Comparison of ENCODE assay signal across 18 cellular contexts in the genomic region with DNA sequence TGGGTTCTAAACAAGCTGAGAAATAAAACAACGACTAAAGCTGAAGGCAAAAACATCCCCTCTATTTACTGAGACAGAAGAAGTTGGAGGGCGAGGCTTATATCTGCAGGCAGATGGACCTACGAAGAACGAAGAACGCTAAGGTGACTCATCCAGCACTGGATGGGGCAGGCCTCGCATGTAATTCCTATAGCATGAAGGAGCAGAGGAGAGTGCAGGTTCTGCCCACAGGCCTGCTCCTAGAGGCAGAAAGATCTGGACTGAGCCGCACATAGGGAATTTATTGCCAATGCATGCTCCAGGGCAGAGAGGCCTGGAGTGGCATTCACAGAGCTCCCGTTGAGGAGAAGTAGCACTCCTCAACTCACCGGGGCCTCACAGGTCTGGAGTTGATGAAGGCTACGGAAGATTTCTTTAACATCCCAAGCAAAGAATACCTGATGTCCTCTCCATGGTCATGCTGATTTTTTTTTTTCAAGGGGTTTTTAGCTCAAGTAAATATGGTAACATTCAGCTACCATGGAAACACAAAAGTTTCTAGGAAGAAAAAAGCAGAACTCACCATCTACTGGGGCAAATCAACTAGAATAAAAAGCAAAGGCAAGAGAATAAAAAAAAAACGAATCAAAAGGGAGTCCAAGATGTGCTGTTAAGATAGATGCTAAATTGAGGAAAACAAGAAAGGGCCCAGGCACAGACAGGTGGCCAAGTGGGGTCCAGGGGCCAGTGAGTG. TPM values are rescaled to one million over a fixed set of nuclear protein-coding genes. Genes with fewer than 3 reads are reported as not detected.
DNase-seq lines count a peak whose midpoint lies in the region; ATAC-seq and TF ChIP-seq lines count a peak whose summit lies in the region.
"Had no signal": no experiment of that assay in that cellular context is flagged by ENCODE, and none has a peak within 500 bp of the region (broad histone marks: within the 10 kb centered on the region; RNA-seq: fewer than 3 reads in every experiment).

No MANE protein-coding gene starts in this region.

- in situ Hi-C loops in GM23248 (cut with MboI) (no loop called here), mammary epithelial cell (cut with MboI; ENCODE audit: low sequenced_read_pairs in 2 of 2) (loop anchor here in 1 of 2 donors (10.0 kb wide), 1 partner anchor 79 kb away; the partner anchor contains the start of gene CCNYL1)

- no peak overlapping the region for H3K14ac ChIP-seq in mesenchymal stem cell (ENCODE audit: low read length in 2 of 2)

- H3K9me2 ChIP-seq in GM23248 (ENCODE audit: insufficient read depth): no peaks in the 10 kb centered on the region

- no peak overlapping the region for H2BK5ac ChIP-seq in mesenchymal stem cell (ENCODE audit: low read depth, low read length, poor library complexity, severe bottlenecking)

- no peaks in the 10 kb centered on the region for H4K20me1 ChIP-seq in GM23248 (ENCODE audit: insufficient read depth)
- no peaks in the 10 kb centered on the region for H4K20me1 ChIP-seq in mammary epithelial cell (ENCODE audit: insufficient read depth, low read length)

- BruUV-seq in mammary epithelial cell (replicated peaks; lab: Mats Ljungman, UMichigan): no TSS peak

- intact Hi-C loops in mammary epithelial cell (cut with micrococcal nuclease): no loop called here

- no peak for TF ChIP-seq CTCF in mammary epithelial cell (conservative IDR thresholded peaks at IDR 0.05 in 1 of 2, IDR thresholded peaks at IDR 0.05 in 1 of 2; ENCODE audit: extremely low read depth in 1 of 2, insufficient read depth in 1 of 2, low read depth in 1 of 2, low read length in 2 of 2)
- no peak for TF ChIP-seq CTCF in right atrium auricular region (IDR thresholded peaks at IDR 0.05)

- H3K79me2 ChIP-seq in GM23248 (ENCODE audit: insufficient read depth): no peaks in the 10 kb centered on the region
- H3K79me2 ChIP-seq in mammary epithelial cell (ENCODE audit: insufficient read depth, low read length): no peaks in the 10 kb centered on the region

- no peak overlapping the region for H2BK15ac ChIP-seq in mesenchymal stem cell (ENCODE audit: low read depth, poor library complexity, severe bottlenecking)

- no peak for ATAC-seq in GM19035 (IDR thresholded peaks at IDR 0.05; ENCODE audit: unreplicated experiment)
- ATAC-seq: left lobe of liver had no signal

- no peak overlapping the region for H3K23ac ChIP-seq in mesenchymal stem cell (ENCODE audit: low read length in 2 of 2)

- H3K4me2 ChIP-seq in GM23248 (ENCODE audit: unreplicated experiment) (no peak overlapping the region), mammary epithelial cell (ENCODE audit: insufficient read depth, low read depth, low read length) (peak overlapping the region; percentile 52), mesenchymal stem cell (ENCODE audit: low read length, poor library complexity, severe bottlenecking) (no peak overlapping the region)

- no peak overlapping the region for H2AK5ac ChIP-seq in mesenchymal stem cell (ENCODE audit: low read length, severe bottlenecking)

- DNase-seq in GM23248: peak; percentile 27
- DNase-seq in NCI-H226: peak; percentile 75
- peak; percentile 88 for DNase-seq in mammary epithelial cell
- peak; percentile 70 for DNase-seq in mesenchymal stem cell
- no peak for DNase-seq in activated CD8-positive, alpha-beta memory T cell treated with anti-CD3 and anti-CD28 coated beads for 24 hours
- no peak for DNase-seq in right atrium auricular region (ENCODE audit: low spot score)
- no peak for DNase-seq in activated CD4-positive, CD25-positive, alpha-beta regulatory T cell treated with anti-CD3 and anti-CD28 coated beads, Interleukin-2, amount 50 U/mL, for 72 hours
- DNase-seq: CD4-positive, CD25-positive, alpha-beta regulatory T cell; colonic mucosa; DND-41; erythroblast; NCI-H2029; NCI-H69; SHP77 treated with DMSO at 0.1 percent for 48 hours had no signal

- peaks cover 13% of the 10 kb centered on the region for H3K4me1 ChIP-seq in GM23248 (ENCODE audit: insufficient read depth)
- peaks cover 37% of the 10 kb centered on the region for H3K4me1 ChIP-seq in mammary epithelial cell (ENCODE audit: insufficient read depth, low read length)
- peaks cover 7% of the 10 kb centered on the region for H3K4me1 ChIP-seq in mesenchymal stem cell (ENCODE audit: control insufficient read depth, insufficient read depth, low read depth, low read length)
- H3K4me1 ChIP-seq in right atrium auricular region: no peaks in the 10 kb centered on the region
- H3K4me1 ChIP-seq: colonic mucosa, prostate gland had no signal

- CTCF ChIA-PET in mammary epithelial cell (lab: Charles Lee; ENCODE audit: low non-redundant PET): no interaction called here

- no peak overlapping the region for H4K91ac ChIP-seq in mesenchymal stem cell (ENCODE audit: low read length)

- WGBS in GM23248 (ENCODE audit: low coverage in 1 of 2, low lambda C conversion rate in 2 of 2, missing lambda C conversion rate in 2 of 2), 2 experiments: 72% methylated on average over 11 of the region's 11 CpGs
- 41% methylated on average over 11 of the region's 11 CpGs for WGBS in mammary epithelial cell (ENCODE audit: low coverage, missing lambda C conversion rate)
- WGBS in mesenchymal stem cell: 55% methylated on average over 10 of the region's 11 CpGs

- no peak overlapping the region for H2AFZ ChIP-seq in GM23248
- H2AFZ ChIP-seq in mammary epithelial cell (ENCODE audit: low read depth, low read length): peak overlapping the region; percentile 39
- H2AFZ ChIP-seq in mesenchymal stem cell (ENCODE audit: low read depth, low read length): no peak overlapping the region

- no peak overlapping the region for H4K8ac ChIP-seq in mesenchymal stem cell (ENCODE audit: low read length)

- H3K79me1 ChIP-seq in mesenchymal stem cell (replicated peaks; ENCODE audit: low read length, poor library complexity, severe bottlenecking): no peaks in the 10 kb centered on the region

- no peak overlapping the region for H2BK120ac ChIP-seq in mesenchymal stem cell (ENCODE audit: low read depth, low read length)

- no peaks in the 10 kb centered on the region for H3K9me3 ChIP-seq in GM23248 (ENCODE audit: low read depth)
- no peaks in the 10 kb centered on the region for H3K9me3 ChIP-seq in mammary epithelial cell (replicated peaks; ENCODE audit: insufficient read depth, low read length)
- H3K9me3 ChIP-seq in mesenchymal stem cell (ENCODE audit: control insufficient read depth, low read length): no peaks in the 10 kb centered on the region
- no peaks in the 10 kb centered on the region for H3K9me3 ChIP-seq in right atrium auricular region
- H3K9me3 ChIP-seq: colonic mucosa, prostate gland had no signal

- H3K36me3 ChIP-seq in GM23248 (ENCODE audit: low read depth) (no peaks in the 10 kb centered on the region), mammary epithelial cell (ENCODE audit: insufficient read depth, low read length) (no peaks in the 10 kb centered on the region), mesenchymal stem cell (ENCODE audit: control insufficient read depth in 1 of 2, insufficient read depth in 2 of 2, low read depth in 1 of 2, low read length in 2 of 2) (no peaks in the 10 kb centered on the region), right atrium auricular region (no peaks in the 10 kb centered on the region)
- H3K36me3 ChIP-seq: colonic mucosa, prostate gland had no signal

- dilution Hi-C loops in mammary epithelial cell (cut with HindIII; ENCODE audit: low sequenced_read_pairs): loop anchor here (5.0 kb wide), 1 partner anchor 37 kb away; no protein-coding TSS in a partner anchor

- H3K27ac ChIP-seq in GM23248 (no peak overlapping the region), mammary epithelial cell (ENCODE audit: insufficient read depth, low read depth, low read length) (peak overlapping the region; percentile 45), mesenchymal stem cell (ENCODE audit: low read length, poor library complexity, severe bottlenecking) (no peak overlapping the region), right atrium auricular region (no peak overlapping the region)
- H3K27ac ChIP-seq: colonic mucosa, prostate gland, VCaP had no signal

- H3K4me3 ChIP-seq in GM23248 (no peak overlapping the region), mammary epithelial cell (replicated peaks in 1 of 3; ENCODE audit: insufficient read depth in 1 of 3, low read depth in 2 of 3, low read length in 3 of 3) (no peak overlapping the region), mesenchymal stem cell (ENCODE audit: insufficient read depth in 1 of 2, low read depth in 1 of 2, low read length in 2 of 2) (no peak overlapping the region), right atrium auricular region (no peak overlapping the region)
- H3K4me3 ChIP-seq: colonic mucosa, prostate gland had no signal

- H3K9ac ChIP-seq in GM23248 (no peak overlapping the region), mammary epithelial cell (ENCODE audit: insufficient read depth, low read length) (no peak overlapping the region), mesenchymal stem cell (ENCODE audit: low read length) (no peak overlapping the region)

- no peaks in the 10 kb centered on the region for H3K27me3 ChIP-seq in GM23248 (replicated peaks; ENCODE audit: insufficient read depth)
- H3K27me3 ChIP-seq in mammary epithelial cell (ENCODE audit: insufficient read depth, low read length): no peaks in the 10 kb centered on the region
- H3K27me3 ChIP-seq in mesenchymal stem cell (ENCODE audit: control insufficient read depth in 1 of 2, insufficient read depth in 1 of 2, low read length in 2 of 2): peaks cover 0 to 3% of the 10 kb centered on the region in 2 experiments
- no peaks in the 10 kb centered on the region for H3K27me3 ChIP-seq in right atrium auricular region
- H3K27me3 ChIP-seq: colonic mucosa had no signal

- no peak overlapping the region for H3K4ac ChIP-seq in mesenchymal stem cell (ENCODE audit: low read depth in 1 of 2, low read length in 2 of 2)

- no peak overlapping the region for H2BK12ac ChIP-seq in mesenchymal stem cell (ENCODE audit: low read length in 2 of 2)

- H3K18ac ChIP-seq in mesenchymal stem cell (ENCODE audit: low read depth in 1 of 2, low read length in 2 of 2): no peak overlapping the region

- peaks cover 14% of the 10 kb centered on the region; the same call in 1 of the 2 replicates for H3F3A ChIP-seq in GM23248 (ENCODE audit: insufficient read depth)

RNA-seq across cellular contexts. Expression of gene METTL21A, which starts 10.4 kb away (rescaled TPM):
- 22.0 and 23.3 TPM in 2 replicates for total RNA-seq in GM23248 (2014; rRNA removed; shearing (Covaris generic))
- 21.3 and 22.0 TPM in 2 replicates for polyA plus RNA-seq in GM23248 (2016; fragmentation: Nextera tagmentation; extraction: Ambion mirVana)
- total RNA-seq in mammary epithelial cell: 1 to 10 TPM; 8.7 to 9.0 TPM
- polyA plus RNA-seq in mammary epithelial cell: 11.0 TPM
- polyA minus RNA-seq in mammary epithelial cell: 0.98 TPM
- polyA plus RNA-seq in mesenchymal stem cell (2013, experiment 1 of 2): 13.1 TPM
- 13.2 TPM for polyA plus RNA-seq in mesenchymal stem cell (2013, experiment 2 of 2)
- total RNA-seq in right atrium auricular region: 10 to 100 TPM; 14.9 to 16.9 TPM

Comparison
In these comparisons a context has a peak if more than half of its experiments do, and no peak if none do; other contexts are left out.
1. DNase-seq: peak in GM23248 (single experiment), NCI-H226 (single experiment), mammary epithelial cell (single experiment) and mesenchymal stem cell (single experiment); none in activated CD8-positive, alpha-beta memory T cell treated with anti-CD3 and anti-CD28 coated beads for 24 hours (single experiment), right atrium auricular region (single experiment) and activated CD4-positive, CD25-positive, alpha-beta regulatory T cell treated with anti-CD3 and anti-CD28 coated beads, Interleukin-2, amount 50 U/mL, for 72 hours (single experiment).